Comparison of ENCODE assay signal across 20 cellular contexts in genomic region chr6:162203287-162203686, GRCh38.
DNase-seq lines count a peak whose midpoint lies in the region; ATAC-seq and TF ChIP-seq lines count a peak whose summit lies in the region.
"Had no signal": no experiment of that assay in that cellular context is flagged by ENCODE, and none has a peak within 500 bp of the region (broad histone marks: within the 10 kb centered on the region; RNA-seq: fewer than 3 reads in every experiment).

No MANE protein-coding gene starts in this region.

- peak; percentile 51 for DNase-seq in Right ventricle myocardium superior
- DNase-seq in cardiac septum (ENCODE audit: low spot score), result no peak
- DNase-seq in esophagus muscularis mucosa (ENCODE audit: extremely low spot score), result peak; percentile 81
- DNase-seq in left lung, result peak in 1 of 2 donors; percentile 42
- no peak for DNase-seq in CD8-positive, alpha-beta T cell
- DNase-seq in DMS79 treated with DMSO at 0.1 percent for 48 hours (lab: John Stamatoyannopoulos, UW), result no peak
- DNase-seq in stimulated activated CD4-positive, alpha-beta T cell treated with anti-CD3 and anti-CD28 coated beads, Interleukin-4, amount 100 ng/mL, for 4 hours, result no peak
- DNase-seq: DMS53, EL, H7, KBM-7, MM.1S, NCI-H1048, NCI-H446 treated with DMSO at 0.1 percent for 48 hours, SJCRH30, T-cell had no signal

- H3K27me3 ChIP-seq in esophagus muscularis mucosa (no peaks in the 10 kb centered on the region), left lung (no peaks in the 10 kb centered on the region)
- no peaks in the 10 kb centered on the region for H3K27me3 ChIP-seq in CD8-positive, alpha-beta T cell (ENCODE audit: insufficient read depth, low read length)

- H3K36me3 Mint-ChIP-seq in CD8-positive, alpha-beta T cell, result no peaks in the 10 kb centered on the region

- 70% methylated on average over 5 of the region's 5 CpGs for WGBS in esophagus muscularis mucosa

- H3K27me3 Mint-ChIP-seq in CD8-positive, alpha-beta T cell (ENCODE audit: low read depth), result no peaks in the 10 kb centered on the region
- H3K27me3 Mint-ChIP-seq: T-cell had no signal

- H3K27ac Mint-ChIP-seq in CD8-positive, alpha-beta T cell, result no peak overlapping the region
- H3K27ac Mint-ChIP-seq: T-cell had no signal

- CTCF ChIA-PET in CD8-positive, alpha-beta T cell (lab: Charles Lee), result no interaction called here

- no peak for TF ChIP-seq EP300 in esophagus muscularis mucosa (IDR thresholded peaks at IDR 0.05)

- intact Hi-C loops in Right ventricle myocardium superior (cut with DNase I) (no loop called here), cardiac septum (cut with DNase I) (no loop called here), esophagus muscularis mucosa (cut with DNase I) (no loop called here), left lung (cut with DNase I) (no loop called here)
- intact Hi-C loops in CD8-positive, alpha-beta T cell (cut with DNase I, micrococcal nuclease), result no loop called here

- POLR2A ChIA-PET in CD8-positive, alpha-beta T cell (lab: Charles Lee), result no interaction called here

- TF ChIP-seq POLR2A in esophagus muscularis mucosa (IDR thresholded peaks at IDR 0.05; ENCODE audit: low read depth), result no peak

- no peak overlapping the region for H3K4me3 Mint-ChIP-seq in CD8-positive, alpha-beta T cell
- H3K4me3 Mint-ChIP-seq: T-cell had no signal

- no peak overlapping the region for H3K27ac ChIP-seq in esophagus muscularis mucosa (replicated peaks in 1 of 4)
- no peak overlapping the region for H3K27ac ChIP-seq in left lung
- H3K27ac ChIP-seq in CD8-positive, alpha-beta T cell (ENCODE audit: low read depth, low read length), result no peak overlapping the region
- H3K27ac ChIP-seq: C4-2B, HL-60, SJCRH30 had no signal

- TF ChIP-seq CTCF in esophagus muscularis mucosa (IDR thresholded peaks at IDR 0.05), result no peak
- TF ChIP-seq CTCF in left lung (IDR thresholded peaks at IDR 0.05), result no peak
- no peak for TF ChIP-seq CTCF in CD8-positive, alpha-beta T cell (IDR thresholded peaks at IDR 0.05)

- ATAC-seq in Right ventricle myocardium superior (ENCODE audit: poor library complexity) (peak; percentile 71), left lung (peak; percentile 92)
- ATAC-seq in CD8-positive, alpha-beta T cell, result no peak
- ATAC-seq: HepG2, Panc1, T-cell had no signal

- no peaks in the 10 kb centered on the region for H3K4me1 Mint-ChIP-seq in CD8-positive, alpha-beta T cell (ENCODE audit: low read depth)
- H3K4me1 Mint-ChIP-seq: T-cell had no signal

- no peaks in the 10 kb centered on the region for H3K4me1 ChIP-seq in esophagus muscularis mucosa
- H3K4me1 ChIP-seq in left lung, result no peaks in the 10 kb centered on the region
- H3K4me1 ChIP-seq in CD8-positive, alpha-beta T cell (ENCODE audit: insufficient read depth, low read length), result no peaks in the 10 kb centered on the region
- H3K4me1 ChIP-seq: SJCRH30 had no signal

- H3K9me3 ChIP-seq in esophagus muscularis mucosa (no peaks in the 10 kb centered on the region), left lung (no peaks in the 10 kb centered on the region)
- no peaks in the 10 kb centered on the region for H3K9me3 ChIP-seq in CD8-positive, alpha-beta T cell (ENCODE audit: low read length)
- H3K9me3 ChIP-seq: SJCRH30 had no signal

- no peaks in the 10 kb centered on the region for H3K36me3 ChIP-seq in esophagus muscularis mucosa
- no peaks in the 10 kb centered on the region for H3K36me3 ChIP-seq in left lung
- H3K36me3 ChIP-seq in CD8-positive, alpha-beta T cell (ENCODE audit: insufficient read depth, low read length), result no peaks in the 10 kb centered on the region
- H3K36me3 ChIP-seq: SJCRH30 had no signal

- no peaks in the 10 kb centered on the region for H3K9me3 Mint-ChIP-seq in CD8-positive, alpha-beta T cell

- no peak overlapping the region for H3K4me3 ChIP-seq in esophagus muscularis mucosa
- no peak overlapping the region for H3K4me3 ChIP-seq in left lung
- no peak overlapping the region for H3K4me3 ChIP-seq in CD8-positive, alpha-beta T cell (ENCODE audit: low read depth, low read length)
- H3K4me3 ChIP-seq: SJCRH30 had no signal

Comparison
In these comparisons a context has a peak if more than half of its experiments do, and no peak if none do; other contexts are left out.
1. DNase-seq: peak in Right ventricle myocardium superior (single experiment) and esophagus muscularis mucosa (single experiment); none in cardiac septum (single experiment), CD8-positive, alpha-beta T cell (0 of 7), DMS79 treated with DMSO at 0.1 percent for 48 hours (single experiment) and stimulated activated CD4-positive, alpha-beta T cell treated with anti-CD3 and anti-CD28 coated beads, Interleukin-4, amount 100 ng/mL, for 4 hours (0 of 2).